In genomic region chr2:86499326-86499725, GRCh38 we compare ENCODE assay signal across 18 cellular contexts.
"Had no signal": no experiment of that assay in that cellular context is flagged by ENCODE, and none has a peak within 500 bp of the region (broad histone marks: within the 10 kb centered on the region; RNA-seq: fewer than 3 reads in every experiment).

No MANE protein-coding gene starts in this region.

- H3K4me3 Mint-ChIP-seq: activated naive CD8-positive, alpha-beta T cell treated with anti-CD3 and anti-CD28 coated beads, Interleukin-2, amount 10 ng/mL, durations not matched to agents 7 days and 5 days; dendritic cell treated with granulocyte-macrophage colony-stimulating factor and Interleukin-4, amounts not matched to agents 40 ng/mL and 50 ng/mL, for 4 days; memory B cell; T-helper 2 cell treated with Interferon-gamma antibody and Interleukin-4, amounts not matched to agents 5 μg/mL and 100 μg/mL, for 36 hours had no signal

- H3K79me2 ChIP-seq: hepatocyte, parathyroid adenoma had no signal

- DNase-seq: activated CD4-positive, alpha-beta T cell treated with anti-CD3 and anti-CD28 coated beads, Interleukin-2, amount 50 U/mL, for 1 hour; activated CD4-positive, CD25-positive, alpha-beta regulatory T cell; activated effector memory CD4-positive, alpha-beta T cell treated with Interleukin-2 at 50 U/mL for 16 hours; activated naive CD8-positive, alpha-beta T cell treated with anti-CD3 and anti-CD28 coated beads, Interleukin-2, amount 10 ng/mL, durations not matched to agents 7 days and 5 days; aorta; effector memory CD4-positive, alpha-beta T cell; kidney; left ventricle myocardium inferior; mucosa of descending colon; naive thymus-derived CD4-positive, alpha-beta T cell; stimulated activated CD4-positive, alpha-beta T cell treated with anti-CD3 and anti-CD28 coated beads, Interleukin-12 subunit alpha, Interleukin-12 subunit beta, amount 100 ng/mL, for 4 hours; stimulated activated CD4-positive, alpha-beta T cell treated with anti-CD3 and anti-CD28 coated beads, Interleukin-2, amount 100 ng/mL, for 24 hours had no signal

- H3K4me1 ChIP-seq: parathyroid adenoma had no signal

- ATAC-seq: mucosa of descending colon; naive thymus-derived CD4-positive, alpha-beta T cell had no signal

- H2AFZ ChIP-seq: hepatocyte, parathyroid adenoma had no signal

- H3K27ac Mint-ChIP-seq: activated naive CD8-positive, alpha-beta T cell treated with anti-CD3 and anti-CD28 coated beads, Interleukin-2, amount 10 ng/mL, durations not matched to agents 7 days and 5 days; dendritic cell treated with granulocyte-macrophage colony-stimulating factor and Interleukin-4, amounts not matched to agents 40 ng/mL and 50 ng/mL, for 4 days; memory B cell; T-helper 2 cell treated with Interferon-gamma antibody and Interleukin-4, amounts not matched to agents 5 μg/mL and 100 μg/mL, for 36 hours had no signal

- H3K4me3 ChIP-seq: hepatocyte, left ventricle myocardium inferior, mucosa of descending colon had no signal

- H3K4me1 Mint-ChIP-seq: activated naive CD8-positive, alpha-beta T cell treated with anti-CD3 and anti-CD28 coated beads, Interleukin-2, amount 10 ng/mL, durations not matched to agents 7 days and 5 days had no signal

- H3K27me3 Mint-ChIP-seq: activated naive CD8-positive, alpha-beta T cell treated with anti-CD3 and anti-CD28 coated beads, Interleukin-2, amount 10 ng/mL, durations not matched to agents 7 days and 5 days; dendritic cell treated with granulocyte-macrophage colony-stimulating factor and Interleukin-4, amounts not matched to agents 40 ng/mL and 50 ng/mL, for 4 days; memory B cell; naive thymus-derived CD4-positive, alpha-beta T cell had no signal

- H3K9ac ChIP-seq: parathyroid adenoma had no signal

- H3K27ac ChIP-seq: hepatocyte, left ventricle myocardium inferior, neutrophil, parathyroid adenoma had no signal

- H3K9me3 ChIP-seq: neutrophil had no signal

- H3K4me2 ChIP-seq: hepatocyte had no signal

- H3K27me3 ChIP-seq: hepatocyte, neutrophil had no signal
